Comparison of ENCODE assay signal across 14 cellular contexts in the genomic region with DNA sequence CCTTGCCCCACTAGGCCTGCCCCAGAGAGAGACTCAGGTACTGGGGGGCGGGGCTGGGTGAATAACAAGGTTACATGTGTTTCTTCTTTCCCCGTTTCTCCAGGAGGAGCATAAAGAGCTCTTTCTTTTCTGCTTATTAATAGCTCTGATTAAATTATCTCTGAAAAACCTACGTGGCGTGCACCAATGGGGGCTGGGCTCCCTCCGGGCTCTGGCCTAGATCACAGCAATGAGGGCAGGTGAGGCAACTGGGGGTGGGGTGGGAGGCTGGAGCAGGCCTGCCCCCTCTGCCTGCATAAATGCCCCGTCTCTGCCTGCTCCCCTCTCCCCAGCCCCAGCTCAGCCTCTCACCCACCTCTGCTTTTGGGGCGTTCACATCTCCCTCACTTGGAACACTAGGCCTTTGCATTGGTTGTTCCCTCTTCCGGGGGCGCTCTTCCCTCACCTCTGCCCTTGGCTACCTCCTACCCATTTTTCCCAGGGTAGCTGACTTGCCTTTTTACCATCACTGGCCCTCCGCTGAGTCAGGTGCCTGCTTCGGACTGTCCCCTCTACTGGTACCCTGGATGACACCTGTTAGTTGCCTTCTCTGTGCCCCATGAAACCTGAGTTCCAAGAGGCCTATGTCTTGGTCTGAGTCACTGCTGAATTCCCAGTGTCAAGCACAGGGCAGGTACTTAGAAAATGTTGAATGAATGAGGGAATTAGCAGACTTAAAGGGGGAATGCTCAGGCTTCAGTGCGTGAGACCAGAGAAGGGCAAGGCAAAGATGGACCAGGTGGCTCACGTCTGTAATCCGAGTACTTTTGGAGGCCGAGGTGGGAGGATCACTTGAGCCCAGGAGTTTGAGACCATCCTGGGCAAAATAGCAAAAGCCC.
"Had no signal": no experiment of that assay in that cellular context is flagged by ENCODE, and none has a peak within 500 bp of the region (broad histone marks: within the 10 kb centered on the region; RNA-seq: fewer than 3 reads in every experiment).

No MANE protein-coding gene starts in this region.

- H3K4me3 ChIP-seq: ascending aorta, cardiac muscle cell, colonic mucosa, heart right ventricle, left ventricle myocardium inferior, right atrium auricular region had no signal

- H3K36me3 ChIP-seq: ascending aorta, cardiac muscle cell, colonic mucosa, heart right ventricle, left ventricle myocardium inferior, right atrium auricular region had no signal

- ATAC-seq: activated CD4-positive, alpha-beta T cell treated with anti-CD3 and anti-CD28 coated beads for 36 hours; activated CD8-positive, alpha-beta T cell treated with anti-CD3 and anti-CD28 coated beads, Interleukin-2, amount 10 ng/mL, durations not matched to agents 7 days and 5 days; activated naive CD8-positive, alpha-beta T cell treated with anti-CD3 and anti-CD28 coated beads, Interleukin-2, amount 50 U/mL, for 24 hours; foreskin keratinocyte; heart right ventricle; stimulated activated naive B cell treated with anti-CD40 and anti-IgM and Interleukin-4, amounts not matched to agents 10 μg/mL and 1 μg/mL and 100 μg/mL, for 72 hours had no signal

- H3K4me1 ChIP-seq: colonic mucosa, foreskin keratinocyte had no signal

- DNase-seq: activated CD4-positive, alpha-beta T cell treated with anti-CD3 and anti-CD28 coated beads for 36 hours; activated CD8-positive, alpha-beta T cell treated with anti-CD3 and anti-CD28 coated beads, Interleukin-2, amount 10 ng/mL, durations not matched to agents 7 days and 5 days; activated naive CD4-positive, alpha-beta T cell; activated naive CD8-positive, alpha-beta T cell treated with anti-CD3 and anti-CD28 coated beads, Interleukin-2, amount 50 U/mL, for 24 hours; colonic mucosa; heart right ventricle; left ventricle myocardium inferior; mesendoderm; stimulated activated naive B cell treated with anti-CD40 and anti-IgM and Interleukin-4, amounts not matched to agents 10 μg/mL and 1 μg/mL and 100 μg/mL, for 72 hours; T1000 had no signal

- H3K9me3 ChIP-seq: ascending aorta, colonic mucosa, heart right ventricle, left ventricle myocardium inferior, right atrium auricular region had no signal

- H3K27me3 ChIP-seq: cardiac muscle cell, right atrium auricular region had no signal

- H3K27ac ChIP-seq: ascending aorta, cardiac muscle cell, colonic mucosa, foreskin keratinocyte, heart right ventricle, left ventricle myocardium inferior, right atrium auricular region had no signal
